In genomic region chr20:62624325-62624690, GRCh38 we compare ENCODE assay signal across 1 cellular context.
TF ChIP-seq lines count a peak whose summit lies in the region.

No MANE protein-coding gene starts in this region.

TF ChIP-seq in H1, 55 proteins besides CTCF, POLR2A, EP300 and RAD21 (continued from another document):
- TF ChIP-seq CREB1 (IDR thresholded peaks at IDR 0.05) = no peak
- TF ChIP-seq CEBPB (IDR thresholded peaks at IDR 0.05; ENCODE audit: low read depth, low read length) = no peak
- TF ChIP-seq MAX (IDR thresholded peaks at IDR 0.05) = no peak
